Comparison of ENCODE assay signal across 9 cellular contexts in the genomic region with DNA sequence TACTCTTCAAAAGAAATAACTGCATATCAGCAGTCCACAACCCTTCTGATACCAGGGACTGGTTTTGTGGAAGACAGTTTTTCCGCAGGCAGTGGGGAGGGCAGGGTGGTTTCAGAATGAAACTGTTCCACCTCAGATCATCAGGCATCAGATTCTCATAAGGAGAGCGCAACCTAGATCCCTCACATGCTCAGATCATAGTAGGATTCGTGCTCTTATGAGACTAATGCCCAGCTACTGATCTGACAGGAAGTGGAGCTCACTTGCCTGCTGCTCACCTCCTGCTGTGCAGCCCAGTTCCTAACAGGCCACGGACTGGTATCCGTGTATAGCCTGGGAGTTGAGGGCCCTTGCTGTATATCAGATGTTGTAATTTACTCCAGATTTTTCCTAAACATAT. TPM values are rescaled to one million over a fixed set of nuclear protein-coding genes. Genes with fewer than 3 reads are reported as not detected.
DNase-seq lines count a peak whose midpoint lies in the region; TF ChIP-seq lines count a peak whose summit lies in the region.
"Had no signal": no experiment of that assay in that cellular context is flagged by ENCODE, and none has a peak within 500 bp of the region (broad histone marks: within the 10 kb centered on the region; RNA-seq: fewer than 3 reads in every experiment).

No MANE protein-coding gene starts in this region.

- CTCF ChIA-PET in HEK293 (lab: Yijun Ruan, JAX) = interaction anchor here (0.5 to 1.9 kb wide), 7 partner anchors 14 to 425 kb away, joined by 3 to 6 read pairs (median 4); no protein-coding TSS in a partner anchor

- POLR2A ChIA-PET in HEK293 (lab: Yijun Ruan, JAX) = interaction anchor here (2.1 to 2.2 kb wide), 2 partner anchors 12 to 34 kb away, joined by 9 to 10 read pairs; a partner anchor contains a TSS

- peaks cover 9% of the 10 kb centered on the region for H3K4me1 ChIP-seq in HEK293 (ENCODE audit: control insufficient read depth, insufficient read depth, low read length)
- H3K4me1 ChIP-seq in suprapubic skin = peaks cover 2% of the 10 kb centered on the region

- H3K36me3 ChIP-seq in HEK293 (ENCODE audit: control insufficient read depth in 2 of 2, insufficient read depth in 1 of 2, low read length in 2 of 2) = peaks cover 0 to 19% of the 10 kb centered on the region in 2 experiments; a peak in 1 of 3 replicates
- peaks cover 2% of the 10 kb centered on the region for H3K36me3 ChIP-seq in suprapubic skin

- H3K9me3 ChIP-seq in HEK293 (ENCODE audit: control insufficient read depth, insufficient read depth, low read depth, low read length) (no peaks in the 10 kb centered on the region), suprapubic skin (no peaks in the 10 kb centered on the region)

- TF ChIP-seq POLR2A in suprapubic skin (IDR thresholded peaks at IDR 0.05) = no peak

- H3K27ac ChIP-seq in HEK293 (ENCODE audit: extremely low read depth, low read depth, low read length) (no peak overlapping the region), suprapubic skin (no peak overlapping the region)

- no peak for TF ChIP-seq CTCF in HEK293 (tag by site-specific recombination; IDR thresholded peaks at IDR 0.05)
- TF ChIP-seq CTCF in suprapubic skin (IDR thresholded peaks at IDR 0.05) = no peak

- H3K27me3 ChIP-seq in suprapubic skin = no peaks in the 10 kb centered on the region

- H3K4me3 ChIP-seq in HEK293 (ENCODE audit: low read depth, low read length) (no peak overlapping the region), suprapubic skin (no peak overlapping the region)

- TF ChIP-seq EP300 in suprapubic skin (IDR thresholded peaks at IDR 0.05) = no peak

- WGBS in suprapubic skin = 71% methylated on average over 5 of the region's 5 CpGs

- DNase-seq in NCI-H1417 (lab: John Stamatoyannopoulos, UW) (peak in 2 of 3 experiments; percentile 16 to 53), NCI-H1417 treated with DMSO at 0.1 percent for 48 hours (lab: John Stamatoyannopoulos, UW) (no peak), NCI-H774 (lab: John Stamatoyannopoulos, UW) (peak; percentile 16), iPS-NIHi7 (ENCODE audit: extremely low spot score) (peak; percentile 10), superior temporal gyrus (ENCODE audit: extremely low spot score) (no peak), NCI-H2171 treated with DMSO at 0.1 percent for 48 hours (lab: John Stamatoyannopoulos, UW) (no peak), suprapubic skin (ENCODE audit: low spot score in 2 of 2) (no peak)
- DNase-seq: hippocampal formation had no signal

TF ChIP-seq in HEK293, 187 proteins besides CTCF, POLR2A, EP300 and RAD21:
- TF ChIP-seq, protein P1, sequence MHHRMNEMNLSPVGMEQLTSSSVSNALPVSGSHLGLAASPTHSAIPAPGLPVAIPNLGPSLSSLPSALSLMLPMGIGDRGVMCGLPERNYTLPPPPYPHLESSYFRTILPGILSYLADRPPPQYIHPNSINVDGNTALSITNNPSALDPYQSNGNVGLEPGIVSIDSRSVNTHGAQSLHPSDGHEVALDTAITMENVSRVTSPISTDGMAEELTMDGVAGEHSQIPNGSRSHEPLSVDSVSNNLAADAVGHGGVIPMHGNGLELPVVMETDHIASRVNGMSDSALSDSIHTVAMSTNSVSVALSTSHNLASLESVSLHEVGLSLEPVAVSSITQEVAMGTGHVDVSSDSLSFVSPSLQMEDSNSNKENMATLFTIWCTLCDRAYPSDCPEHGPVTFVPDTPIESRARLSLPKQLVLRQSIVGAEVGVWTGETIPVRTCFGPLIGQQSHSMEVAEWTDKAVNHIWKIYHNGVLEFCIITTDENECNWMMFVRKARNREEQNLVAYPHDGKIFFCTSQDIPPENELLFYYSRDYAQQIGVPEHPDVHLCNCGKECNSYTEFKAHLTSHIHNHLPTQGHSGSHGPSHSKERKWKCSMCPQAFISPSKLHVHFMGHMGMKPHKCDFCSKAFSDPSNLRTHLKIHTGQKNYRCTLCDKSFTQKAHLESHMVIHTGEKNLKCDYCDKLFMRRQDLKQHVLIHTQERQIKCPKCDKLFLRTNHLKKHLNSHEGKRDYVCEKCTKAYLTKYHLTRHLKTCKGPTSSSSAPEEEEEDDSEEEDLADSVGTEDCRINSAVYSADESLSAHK (tag by site-specific recombination; IDR thresholded peaks at IDR 0.05) = peak; percentile 27; the same call in 1 of the 2 replicates
- TF ChIP-seq FEZF1 (tag by site-specific recombination; IDR thresholded peaks at IDR 0.05) = peak; percentile 81
- TF ChIP-seq ZBTB48 (tag by site-specific recombination; IDR thresholded peaks at IDR 0.05) = no peak
- 0 out of 2 replicates have a peak, but pooled peaks have one; percentile 7 for TF ChIP-seq ZNF335 (tag by site-specific recombination; conservative IDR thresholded peaks at IDR 0.05)
- TF ChIP-seq ZNF549 (tag by site-specific recombination; IDR thresholded peaks at IDR 0.05) = peak; percentile 84
- no peak for TF ChIP-seq ZNF24 (tag by site-specific recombination; IDR thresholded peaks at IDR 0.05)
- peak; percentile 30; the same call in 1 of the 2 replicates for TF ChIP-seq OSR2 (tag by site-specific recombination; IDR thresholded peaks at IDR 0.05)
- TF ChIP-seq, protein P2, sequence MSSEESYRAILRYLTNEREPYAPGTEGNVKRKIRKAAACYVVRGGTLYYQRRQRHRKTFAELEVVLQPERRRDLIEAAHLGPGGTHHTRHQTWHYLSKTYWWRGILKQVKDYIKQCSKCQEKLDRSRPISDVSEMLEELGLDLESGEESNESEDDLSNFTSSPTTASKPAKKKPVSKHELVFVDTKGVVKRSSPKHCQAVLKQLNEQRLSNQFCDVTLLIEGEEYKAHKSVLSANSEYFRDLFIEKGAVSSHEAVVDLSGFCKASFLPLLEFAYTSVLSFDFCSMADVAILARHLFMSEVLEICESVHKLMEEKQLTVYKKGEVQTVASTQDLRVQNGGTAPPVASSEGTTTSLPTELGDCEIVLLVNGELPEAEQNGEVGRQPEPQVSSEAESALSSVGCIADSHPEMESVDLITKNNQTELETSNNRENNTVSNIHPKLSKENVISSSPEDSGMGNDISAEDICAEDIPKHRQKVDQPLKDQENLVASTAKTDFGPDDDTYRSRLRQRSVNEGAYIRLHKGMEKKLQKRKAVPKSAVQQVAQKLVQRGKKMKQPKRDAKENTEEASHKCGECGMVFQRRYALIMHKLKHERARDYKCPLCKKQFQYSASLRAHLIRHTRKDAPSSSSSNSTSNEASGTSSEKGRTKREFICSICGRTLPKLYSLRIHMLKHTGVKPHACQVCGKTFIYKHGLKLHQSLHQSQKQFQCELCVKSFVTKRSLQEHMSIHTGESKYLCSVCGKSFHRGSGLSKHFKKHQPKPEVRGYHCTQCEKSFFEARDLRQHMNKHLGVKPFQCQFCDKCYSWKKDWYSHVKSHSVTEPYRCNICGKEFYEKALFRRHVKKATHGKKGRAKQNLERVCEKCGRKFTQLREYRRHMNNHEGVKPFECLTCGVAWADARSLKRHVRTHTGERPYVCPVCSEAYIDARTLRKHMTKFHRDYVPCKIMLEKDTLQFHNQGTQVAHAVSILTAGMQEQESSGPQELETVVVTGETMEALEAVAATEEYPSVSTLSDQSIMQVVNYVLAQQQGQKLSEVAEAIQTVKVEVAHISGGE (tag by site-specific recombination; conservative IDR thresholded peaks at IDR 0.05; ENCODE audit: low read depth) = peak; percentile 49
- TF ChIP-seq, protein P3, sequence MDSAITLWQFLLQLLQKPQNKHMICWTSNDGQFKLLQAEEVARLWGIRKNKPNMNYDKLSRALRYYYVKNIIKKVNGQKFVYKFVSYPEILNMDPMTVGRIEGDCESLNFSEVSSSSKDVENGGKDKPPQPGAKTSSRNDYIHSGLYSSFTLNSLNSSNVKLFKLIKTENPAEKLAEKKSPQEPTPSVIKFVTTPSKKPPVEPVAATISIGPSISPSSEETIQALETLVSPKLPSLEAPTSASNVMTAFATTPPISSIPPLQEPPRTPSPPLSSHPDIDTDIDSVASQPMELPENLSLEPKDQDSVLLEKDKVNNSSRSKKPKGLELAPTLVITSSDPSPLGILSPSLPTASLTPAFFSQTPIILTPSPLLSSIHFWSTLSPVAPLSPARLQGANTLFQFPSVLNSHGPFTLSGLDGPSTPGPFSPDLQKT (IDR thresholded peaks at IDR 0.05; ENCODE audit: borderline replicate concordance, low read depth, low read length) = no peak
- TF ChIP-seq YY2 (tag by site-specific recombination; IDR thresholded peaks at IDR 0.05) = no peak
- no peak for TF ChIP-seq ZNF747 (tag by site-specific recombination; IDR thresholded peaks at IDR 0.05)
- TF ChIP-seq ZNF600 (tag by site-specific recombination; IDR thresholded peaks at IDR 0.05) = peak; percentile 79
- peak; percentile 83 for TF ChIP-seq ZBTB17 (tag by site-specific recombination; IDR thresholded peaks at IDR 0.05)
- TF ChIP-seq ZNF169 (tag by site-specific recombination; IDR thresholded peaks at IDR 0.05) = no peak
- TF ChIP-seq ZIC2 (tag by site-specific recombination; IDR thresholded peaks at IDR 0.05) = peak; percentile 51
- no peak for TF ChIP-seq ZNF555 (tag by site-specific recombination; conservative IDR thresholded peaks at IDR 0.05)

RNA-seq across cellular contexts. Expression of a gene that starts 11.5 kb away (rescaled TPM):
- 10 to 100 TPM; 43.4 to 63.9 (median 62.6) TPM for total RNA-seq in suprapubic skin

RNA-seq across cellular contexts. Expression of a gene that starts 11.8 kb away (rescaled TPM):
- 10 to 100 TPM; 23.7 to 63.2 (median 35.4) TPM for total RNA-seq in suprapubic skin

RNA-seq across cellular contexts. Expression of a gene that starts 34.3 kb away (rescaled TPM):
- total RNA-seq in suprapubic skin = 10 to 100 TPM in 1 of 4 donors, 1 to 10 TPM in 3; 4.7 to 11.1 (median 5.6) TPM

RNA-seq across cellular contexts. Expression of a gene that starts 50.9 kb away (rescaled TPM):
- total RNA-seq in suprapubic skin = 10 to 100 TPM; 17.0 to 30.0 (median 26.6) TPM

Comparison
In these comparisons a context has a peak if more than half of its experiments do, and no peak if none do; other contexts are left out.
1. DNase-seq: peak in NCI-H1417 (2 of 3), NCI-H774 (single experiment) and iPS-NIHi7 (single experiment); none in NCI-H1417 treated with DMSO at 0.1 percent for 48 hours (single experiment), superior temporal gyrus (single experiment), NCI-H2171 treated with DMSO at 0.1 percent for 48 hours (single experiment) and suprapubic skin (0 of 2).